In genomic region chr1:209785592-209785991, GRCh38 we compare ENCODE assay signal across 1 cellular context.
TF ChIP-seq lines count a peak whose summit lies in the region.

No MANE protein-coding gene starts in this region.

TF ChIP-seq in endothelial cell of umbilical vein, 7 proteins besides CTCF, POLR2A, EP300 and RAD21 (continued from another document):
- no peak for TF ChIP-seq JUN (IDR thresholded peaks at IDR 0.05; ENCODE audit: borderline replicate concordance, insufficient read depth, insufficient read length, low read depth)
- no peak for TF ChIP-seq MAX (IDR thresholded peaks at IDR 0.05; ENCODE audit: insufficient read depth, insufficient read length)
- TF ChIP-seq FOS (IDR thresholded peaks at IDR 0.05; ENCODE audit: borderline replicate concordance, insufficient read depth, low read length), result no peak
- no peak for TF ChIP-seq MYC (IDR thresholded peaks at IDR 0.05; ENCODE audit: low read depth, low read length)
- TF ChIP-seq EZH2 (IDR thresholded peaks at IDR 0.05; ENCODE audit: borderline replicate concordance, low read depth, low read length, severe bottlenecking), result no peak
- no peak for TF ChIP-seq POLR2AphosphoS5 (IDR thresholded peaks at IDR 0.05; ENCODE audit: insufficient read depth, low read depth, low read length)
TF ChIP-seq in endothelial cell of umbilical vein: peak in this region for 0.
